1 cellular context compared by ENCODE assay signal in the genomic region with DNA sequence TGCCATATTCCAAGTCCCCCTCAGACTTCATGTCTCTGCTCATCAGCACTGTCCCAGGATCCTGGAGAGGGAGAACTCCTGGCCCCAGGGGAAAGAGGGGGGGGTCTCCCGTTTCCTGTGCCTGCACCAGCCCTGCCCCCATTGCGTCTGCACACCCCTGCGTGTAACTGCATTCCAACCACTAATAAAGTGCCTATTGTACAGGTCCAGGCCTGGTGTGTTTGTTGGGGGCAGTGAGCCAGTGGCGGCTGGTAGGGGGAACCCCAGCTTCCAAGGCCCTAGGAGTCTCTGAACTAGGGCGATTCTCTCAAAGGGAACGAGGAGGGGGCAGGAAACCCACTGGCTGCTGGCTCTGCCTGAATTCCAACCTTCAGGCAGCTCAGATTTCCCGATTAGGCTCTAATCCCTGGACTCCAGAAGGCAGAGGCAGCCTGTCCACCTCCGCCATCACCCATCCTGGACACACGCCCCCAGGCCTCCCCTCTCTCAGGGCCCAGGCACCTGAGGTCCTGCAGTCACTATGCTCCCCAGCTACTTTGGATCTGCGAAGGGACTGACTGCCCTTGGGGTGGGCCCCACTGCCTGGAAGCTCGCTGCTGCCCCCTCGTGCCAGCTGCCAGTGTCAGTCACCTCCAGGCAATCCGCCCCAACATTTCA.
TF ChIP-seq lines count a peak whose summit lies in the region.

No MANE protein-coding gene starts in this region.

TF ChIP-seq in HepG2, 621 proteins besides CTCF, POLR2A, EP300 and RAD21 (continued from another document and continues in another):
- TF ChIP-seq CBX5 (CRISPR knock-in tag; IDR thresholded peaks at IDR 0.05; ENCODE audit: borderline replicate concordance) = 0 out of 2 replicates have a peak, but pooled peaks have one; percentile 41
- TF ChIP-seq KLF9 (CRISPR knock-in tag; IDR thresholded peaks at IDR 0.05; ENCODE audit: low read depth) = no peak
- TF ChIP-seq RXRB (CRISPR knock-in tag; IDR thresholded peaks at IDR 0.05; ENCODE audit: borderline replicate concordance) = 0 out of 2 replicates have a peak, but pooled peaks have one; percentile 17
- TF ChIP-seq NFKBIZ (CRISPR knock-in tag; IDR thresholded peaks at IDR 0.05) = no peak
- peak; percentile 37; the same call in 1 of the 2 replicates for TF ChIP-seq HDAC2 (CRISPR knock-in tag; IDR thresholded peaks at IDR 0.05)
- 0 out of 2 replicates have a peak, but pooled peaks have one; percentile 5 for TF ChIP-seq FOXO1 (CRISPR knock-in tag; IDR thresholded peaks at IDR 0.05)
- no peak for TF ChIP-seq ZNF75D (CRISPR knock-in tag; IDR thresholded peaks at IDR 0.05; ENCODE audit: borderline replicate concordance)
- TF ChIP-seq KDM3A (CRISPR knock-in tag; IDR thresholded peaks at IDR 0.05; ENCODE audit: low read depth) = 0 out of 2 replicates have a peak, but pooled peaks have one; percentile 20
- TF ChIP-seq ZFX (CRISPR knock-in tag; IDR thresholded peaks at IDR 0.05; ENCODE audit: low read depth) = peak; percentile 53; the same call in 1 of the 2 replicates
- no peak for TF ChIP-seq HNF4G (IDR thresholded peaks at IDR 0.05; ENCODE audit: borderline replicate concordance, low read depth, low read length)
- no peak for TF ChIP-seq HNF4G (CRISPR knock-in tag; IDR thresholded peaks at IDR 0.05; ENCODE audit: borderline replicate concordance, low read depth)
- TF ChIP-seq SMAD3 (CRISPR knock-in tag; IDR thresholded peaks at IDR 0.05) = 0 out of 2 replicates have a peak, but pooled peaks have one; percentile 61
- no peak for TF ChIP-seq ARID2 (CRISPR knock-in tag; IDR thresholded peaks at IDR 0.05; ENCODE audit: borderline replicate concordance)
- no peak for TF ChIP-seq ZNF83 (CRISPR knock-in tag; IDR thresholded peaks at IDR 0.05; ENCODE audit: borderline replicate concordance)
- TF ChIP-seq ZSCAN22 (CRISPR knock-in tag; IDR thresholded peaks at IDR 0.05) = no peak
- no peak for TF ChIP-seq NR2F1 (CRISPR knock-in tag; IDR thresholded peaks at IDR 0.05)
- TF ChIP-seq TEAD3 (CRISPR knock-in tag; optimal IDR thresholded peaks at IDR 0.05; ENCODE audit: borderline replicate concordance) = peak; percentile 64
- TF ChIP-seq ZNF383 (CRISPR knock-in tag; IDR thresholded peaks at IDR 0.05; ENCODE audit: borderline replicate concordance) = no peak
- TF ChIP-seq PHF8 (CRISPR knock-in tag; IDR thresholded peaks at IDR 0.05) = no peak
- peak; percentile 17; the same call in 1 of the 2 replicates for TF ChIP-seq KAT8 (CRISPR knock-in tag; IDR thresholded peaks at IDR 0.05)
- TF ChIP-seq SMC3 (IDR thresholded peaks at IDR 0.05; ENCODE audit: low read length) = peak; percentile 69; the same call in 1 of the 2 replicates
- TF ChIP-seq ZZZ3 (CRISPR knock-in tag; IDR thresholded peaks at IDR 0.05; ENCODE audit: borderline replicate concordance) = no peak
- no peak for TF ChIP-seq WIZ (CRISPR knock-in tag; IDR thresholded peaks at IDR 0.05)
- no peak for TF ChIP-seq NFIC (IDR thresholded peaks at IDR 0.05; ENCODE audit: low read length)
- peak; percentile 40; the same call in 1 of the 2 replicates for TF ChIP-seq MAZ (IDR thresholded peaks at IDR 0.05; ENCODE audit: borderline replicate concordance, low read depth, low read length)
- TF ChIP-seq MAZ (CRISPR knock-in tag; IDR thresholded peaks at IDR 0.05; ENCODE audit: low read depth) = peak; percentile 62; the same call in 1 of the 2 replicates
- 0 out of 2 replicates have a peak, but pooled peaks have one; percentile 28 for TF ChIP-seq ZNF747 (CRISPR knock-in tag; IDR thresholded peaks at IDR 0.05; ENCODE audit: borderline replicate concordance)
- no peak for TF ChIP-seq ZNF335 (CRISPR knock-in tag; IDR thresholded peaks at IDR 0.05)
- TF ChIP-seq ZNF10 (CRISPR knock-in tag; IDR thresholded peaks at IDR 0.05; ENCODE audit: borderline replicate concordance, low read depth) = no peak
- 0 out of 2 replicates have a peak, but pooled peaks have one; percentile 5 for TF ChIP-seq SP5 (CRISPR knock-in tag; IDR thresholded peaks at IDR 0.05; ENCODE audit: borderline replicate concordance, low read depth)
- no peak for TF ChIP-seq ZMAT3 (CRISPR knock-in tag; conservative IDR thresholded peaks at IDR 0.05)
- TF ChIP-seq POGZ (CRISPR knock-in tag; IDR thresholded peaks at IDR 0.05) = no peak
- peak; percentile 24; the same call in 1 of the 2 replicates for TF ChIP-seq HDAC1 (CRISPR knock-in tag; IDR thresholded peaks at IDR 0.05)
- TF ChIP-seq, protein P1, sequence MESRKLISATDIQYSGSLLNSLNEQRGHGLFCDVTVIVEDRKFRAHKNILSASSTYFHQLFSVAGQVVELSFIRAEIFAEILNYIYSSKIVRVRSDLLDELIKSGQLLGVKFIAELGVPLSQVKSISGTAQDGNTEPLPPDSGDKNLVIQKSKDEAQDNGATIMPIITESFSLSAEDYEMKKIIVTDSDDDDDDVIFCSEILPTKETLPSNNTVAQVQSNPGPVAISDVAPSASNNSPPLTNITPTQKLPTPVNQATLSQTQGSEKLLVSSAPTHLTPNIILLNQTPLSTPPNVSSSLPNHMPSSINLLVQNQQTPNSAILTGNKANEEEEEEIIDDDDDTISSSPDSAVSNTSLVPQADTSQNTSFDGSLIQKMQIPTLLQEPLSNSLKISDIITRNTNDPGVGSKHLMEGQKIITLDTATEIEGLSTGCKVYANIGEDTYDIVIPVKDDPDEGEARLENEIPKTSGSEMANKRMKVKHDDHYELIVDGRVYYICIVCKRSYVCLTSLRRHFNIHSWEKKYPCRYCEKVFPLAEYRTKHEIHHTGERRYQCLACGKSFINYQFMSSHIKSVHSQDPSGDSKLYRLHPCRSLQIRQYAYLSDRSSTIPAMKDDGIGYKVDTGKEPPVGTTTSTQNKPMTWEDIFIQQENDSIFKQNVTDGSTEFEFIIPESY (CRISPR knock-in tag; IDR thresholded peaks at IDR 0.05) = 0 out of 2 replicates have a peak, but pooled peaks have one; percentile 29
- 0 out of 2 replicates have a peak, but pooled peaks have one; percentile 16 for TF ChIP-seq ZNF501 (CRISPR knock-in tag; IDR thresholded peaks at IDR 0.05)
- TF ChIP-seq ZNF772 (CRISPR knock-in tag; IDR thresholded peaks at IDR 0.05) = peak; percentile 52; the same call in 1 of the 2 replicates
- no peak for TF ChIP-seq ZNF329 (CRISPR knock-in tag; IDR thresholded peaks at IDR 0.05; ENCODE audit: low read depth)
- TF ChIP-seq, protein P2, sequence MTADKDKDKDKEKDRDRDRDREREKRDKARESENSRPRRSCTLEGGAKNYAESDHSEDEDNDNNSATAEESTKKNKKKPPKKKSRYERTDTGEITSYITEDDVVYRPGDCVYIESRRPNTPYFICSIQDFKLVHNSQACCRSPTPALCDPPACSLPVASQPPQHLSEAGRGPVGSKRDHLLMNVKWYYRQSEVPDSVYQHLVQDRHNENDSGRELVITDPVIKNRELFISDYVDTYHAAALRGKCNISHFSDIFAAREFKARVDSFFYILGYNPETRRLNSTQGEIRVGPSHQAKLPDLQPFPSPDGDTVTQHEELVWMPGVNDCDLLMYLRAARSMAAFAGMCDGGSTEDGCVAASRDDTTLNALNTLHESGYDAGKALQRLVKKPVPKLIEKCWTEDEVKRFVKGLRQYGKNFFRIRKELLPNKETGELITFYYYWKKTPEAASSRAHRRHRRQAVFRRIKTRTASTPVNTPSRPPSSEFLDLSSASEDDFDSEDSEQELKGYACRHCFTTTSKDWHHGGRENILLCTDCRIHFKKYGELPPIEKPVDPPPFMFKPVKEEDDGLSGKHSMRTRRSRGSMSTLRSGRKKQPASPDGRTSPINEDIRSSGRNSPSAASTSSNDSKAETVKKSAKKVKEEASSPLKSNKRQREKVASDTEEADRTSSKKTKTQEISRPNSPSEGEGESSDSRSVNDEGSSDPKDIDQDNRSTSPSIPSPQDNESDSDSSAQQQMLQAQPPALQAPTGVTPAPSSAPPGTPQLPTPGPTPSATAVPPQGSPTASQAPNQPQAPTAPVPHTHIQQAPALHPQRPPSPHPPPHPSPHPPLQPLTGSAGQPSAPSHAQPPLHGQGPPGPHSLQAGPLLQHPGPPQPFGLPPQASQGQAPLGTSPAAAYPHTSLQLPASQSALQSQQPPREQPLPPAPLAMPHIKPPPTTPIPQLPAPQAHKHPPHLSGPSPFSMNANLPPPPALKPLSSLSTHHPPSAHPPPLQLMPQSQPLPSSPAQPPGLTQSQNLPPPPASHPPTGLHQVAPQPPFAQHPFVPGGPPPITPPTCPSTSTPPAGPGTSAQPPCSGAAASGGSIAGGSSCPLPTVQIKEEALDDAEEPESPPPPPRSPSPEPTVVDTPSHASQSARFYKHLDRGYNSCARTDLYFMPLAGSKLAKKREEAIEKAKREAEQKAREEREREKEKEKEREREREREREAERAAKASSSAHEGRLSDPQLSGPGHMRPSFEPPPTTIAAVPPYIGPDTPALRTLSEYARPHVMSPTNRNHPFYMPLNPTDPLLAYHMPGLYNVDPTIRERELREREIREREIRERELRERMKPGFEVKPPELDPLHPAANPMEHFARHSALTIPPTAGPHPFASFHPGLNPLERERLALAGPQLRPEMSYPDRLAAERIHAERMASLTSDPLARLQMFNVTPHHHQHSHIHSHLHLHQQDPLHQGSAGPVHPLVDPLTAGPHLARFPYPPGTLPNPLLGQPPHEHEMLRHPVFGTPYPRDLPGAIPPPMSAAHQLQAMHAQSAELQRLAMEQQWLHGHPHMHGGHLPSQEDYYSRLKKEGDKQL (CRISPR knock-in tag; IDR thresholded peaks at IDR 0.05; ENCODE audit: low read depth) = no peak
- TF ChIP-seq SOX13 (IDR thresholded peaks at IDR 0.05) = no peak
- TF ChIP-seq SOX13 (CRISPR knock-in tag; conservative IDR thresholded peaks at IDR 0.05 in 1 of 2, IDR thresholded peaks at IDR 0.05 in 1 of 2) = 0 out of 4 replicates have a peak, but pooled peaks of 1 of the 2 experiments have one; percentile 12
- TF ChIP-seq XRCC5 (optimal IDR thresholded peaks at IDR 0.05; ENCODE audit: low read length) = peak; percentile 77
- TF ChIP-seq ZNF263 (CRISPR knock-in tag; IDR thresholded peaks at IDR 0.05) = no peak
- TF ChIP-seq HES4 (CRISPR knock-in tag; IDR thresholded peaks at IDR 0.05; ENCODE audit: borderline replicate concordance) = no peak
- TF ChIP-seq, protein P3, sequence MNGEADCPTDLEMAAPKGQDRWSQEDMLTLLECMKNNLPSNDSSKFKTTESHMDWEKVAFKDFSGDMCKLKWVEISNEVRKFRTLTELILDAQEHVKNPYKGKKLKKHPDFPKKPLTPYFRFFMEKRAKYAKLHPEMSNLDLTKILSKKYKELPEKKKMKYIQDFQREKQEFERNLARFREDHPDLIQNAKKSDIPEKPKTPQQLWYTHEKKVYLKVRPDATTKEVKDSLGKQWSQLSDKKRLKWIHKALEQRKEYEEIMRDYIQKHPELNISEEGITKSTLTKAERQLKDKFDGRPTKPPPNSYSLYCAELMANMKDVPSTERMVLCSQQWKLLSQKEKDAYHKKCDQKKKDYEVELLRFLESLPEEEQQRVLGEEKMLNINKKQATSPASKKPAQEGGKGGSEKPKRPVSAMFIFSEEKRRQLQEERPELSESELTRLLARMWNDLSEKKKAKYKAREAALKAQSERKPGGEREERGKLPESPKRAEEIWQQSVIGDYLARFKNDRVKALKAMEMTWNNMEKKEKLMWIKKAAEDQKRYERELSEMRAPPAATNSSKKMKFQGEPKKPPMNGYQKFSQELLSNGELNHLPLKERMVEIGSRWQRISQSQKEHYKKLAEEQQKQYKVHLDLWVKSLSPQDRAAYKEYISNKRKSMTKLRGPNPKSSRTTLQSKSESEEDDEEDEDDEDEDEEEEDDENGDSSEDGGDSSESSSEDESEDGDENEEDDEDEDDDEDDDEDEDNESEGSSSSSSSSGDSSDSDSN (CRISPR knock-in tag; IDR thresholded peaks at IDR 0.05) = peak; percentile 31
- TF ChIP-seq STAG1 (CRISPR knock-in tag; IDR thresholded peaks at IDR 0.05) = peak; percentile 87
- 0 out of 2 replicates have a peak, but pooled peaks have one; percentile 42 for TF ChIP-seq ZNF3 (CRISPR knock-in tag; IDR thresholded peaks at IDR 0.05)
- TF ChIP-seq, protein P4, sequence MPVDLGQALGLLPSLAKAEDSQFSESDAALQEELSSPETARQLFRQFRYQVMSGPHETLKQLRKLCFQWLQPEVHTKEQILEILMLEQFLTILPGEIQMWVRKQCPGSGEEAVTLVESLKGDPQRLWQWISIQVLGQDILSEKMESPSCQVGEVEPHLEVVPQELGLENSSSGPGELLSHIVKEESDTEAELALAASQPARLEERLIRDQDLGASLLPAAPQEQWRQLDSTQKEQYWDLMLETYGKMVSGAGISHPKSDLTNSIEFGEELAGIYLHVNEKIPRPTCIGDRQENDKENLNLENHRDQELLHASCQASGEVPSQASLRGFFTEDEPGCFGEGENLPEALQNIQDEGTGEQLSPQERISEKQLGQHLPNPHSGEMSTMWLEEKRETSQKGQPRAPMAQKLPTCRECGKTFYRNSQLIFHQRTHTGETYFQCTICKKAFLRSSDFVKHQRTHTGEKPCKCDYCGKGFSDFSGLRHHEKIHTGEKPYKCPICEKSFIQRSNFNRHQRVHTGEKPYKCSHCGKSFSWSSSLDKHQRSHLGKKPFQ (CRISPR knock-in tag; IDR thresholded peaks at IDR 0.05; ENCODE audit: insufficient replicate concordance) = no peak
- TF ChIP-seq, protein P5, sequence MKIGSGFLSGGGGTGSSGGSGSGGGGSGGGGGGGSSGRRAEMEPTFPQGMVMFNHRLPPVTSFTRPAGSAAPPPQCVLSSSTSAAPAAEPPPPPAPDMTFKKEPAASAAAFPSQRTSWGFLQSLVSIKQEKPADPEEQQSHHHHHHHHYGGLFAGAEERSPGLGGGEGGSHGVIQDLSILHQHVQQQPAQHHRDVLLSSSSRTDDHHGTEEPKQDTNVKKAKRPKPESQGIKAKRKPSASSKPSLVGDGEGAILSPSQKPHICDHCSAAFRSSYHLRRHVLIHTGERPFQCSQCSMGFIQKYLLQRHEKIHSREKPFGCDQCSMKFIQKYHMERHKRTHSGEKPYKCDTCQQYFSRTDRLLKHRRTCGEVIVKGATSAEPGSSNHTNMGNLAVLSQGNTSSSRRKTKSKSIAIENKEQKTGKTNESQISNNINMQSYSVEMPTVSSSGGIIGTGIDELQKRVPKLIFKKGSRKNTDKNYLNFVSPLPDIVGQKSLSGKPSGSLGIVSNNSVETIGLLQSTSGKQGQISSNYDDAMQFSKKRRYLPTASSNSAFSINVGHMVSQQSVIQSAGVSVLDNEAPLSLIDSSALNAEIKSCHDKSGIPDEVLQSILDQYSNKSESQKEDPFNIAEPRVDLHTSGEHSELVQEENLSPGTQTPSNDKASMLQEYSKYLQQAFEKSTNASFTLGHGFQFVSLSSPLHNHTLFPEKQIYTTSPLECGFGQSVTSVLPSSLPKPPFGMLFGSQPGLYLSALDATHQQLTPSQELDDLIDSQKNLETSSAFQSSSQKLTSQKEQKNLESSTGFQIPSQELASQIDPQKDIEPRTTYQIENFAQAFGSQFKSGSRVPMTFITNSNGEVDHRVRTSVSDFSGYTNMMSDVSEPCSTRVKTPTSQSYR (CRISPR knock-in tag; IDR thresholded peaks at IDR 0.05; ENCODE audit: borderline replicate concordance) = 0 out of 2 replicates have a peak, but pooled peaks have one; percentile 53
- TF ChIP-seq MIER3 (CRISPR knock-in tag; IDR thresholded peaks at IDR 0.05; ENCODE audit: borderline replicate concordance) = no peak
- no peak for TF ChIP-seq ZNF616 (CRISPR knock-in tag; IDR thresholded peaks at IDR 0.05; ENCODE audit: low read depth)
- peak; percentile 14; the same call in 1 of the 2 replicates for TF ChIP-seq NFKB2 (CRISPR knock-in tag; IDR thresholded peaks at IDR 0.05; ENCODE audit: borderline replicate concordance)
- no peak for TF ChIP-seq SUZ12 (IDR thresholded peaks at IDR 0.05; ENCODE audit: low read depth, low read length)
